Comparison of ENCODE assay signal across 34 cellular contexts in the genomic region with DNA sequence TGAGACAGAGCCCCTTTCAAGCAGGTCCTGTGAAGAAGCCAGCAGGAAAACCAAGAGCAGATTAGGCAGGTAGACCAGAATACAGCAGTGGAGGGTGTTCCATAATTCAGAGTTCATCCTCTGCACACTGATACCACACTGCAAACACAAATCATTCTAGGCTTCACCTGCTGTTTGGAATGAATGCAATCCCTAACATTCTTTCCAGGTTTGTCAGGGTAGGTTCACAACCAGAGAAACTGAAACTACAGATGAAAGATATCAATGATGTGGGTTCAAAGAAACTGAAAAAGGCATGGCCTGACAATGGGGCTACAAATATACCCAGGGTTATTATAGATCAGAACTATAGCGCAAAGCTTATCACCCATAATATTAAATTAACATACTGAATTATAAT. TPM values are rescaled to one million over a fixed set of nuclear protein-coding genes. Genes with fewer than 3 reads are reported as not detected.
"Had no signal": no experiment of that assay in that cellular context is flagged by ENCODE, and none has a peak within 500 bp of the region (broad histone marks: within the 10 kb centered on the region; RNA-seq: fewer than 3 reads in every experiment).

No MANE protein-coding gene starts in this region.

- H3K27me3 ChIP-seq: adrenal gland, body of pancreas, esophagus muscularis mucosa, foreskin keratinocyte, gastrocnemius medialis, heart left ventricle had no signal

- H3K9me3 ChIP-seq: adrenal gland, body of pancreas, esophagus muscularis mucosa, gastrocnemius medialis, heart left ventricle had no signal

- ATAC-seq: activated CD4-positive, alpha-beta T cell treated with anti-CD3 and anti-CD28 coated beads for 36 hours; activated CD8-positive, alpha-beta memory T cell treated with anti-CD3 and anti-CD28 coated beads, Interleukin-2, amount 10 ng/mL, durations not matched to agents 7 days and 5 days; activated CD8-positive, alpha-beta T cell treated with anti-CD3 and anti-CD28 coated beads, Interleukin-2, amount 10 ng/mL, durations not matched to agents 7 days and 5 days; activated naive CD8-positive, alpha-beta T cell treated with anti-CD3 and anti-CD28 coated beads, Interleukin-2, amount 50 U/mL, for 24 hours; body of pancreas; effector memory CD8-positive, alpha-beta T cell; foreskin keratinocyte; gastrocnemius medialis; heart left ventricle; T-helper 17 cell had no signal

- H3K27ac ChIP-seq: adrenal gland, body of pancreas, esophagus muscularis mucosa, foreskin keratinocyte, gastrocnemius medialis, heart left ventricle had no signal

- H3K36me3 ChIP-seq: adrenal gland, esophagus muscularis mucosa, gastrocnemius medialis, heart left ventricle had no signal

- H3K4me3 ChIP-seq: adrenal gland, body of pancreas, esophagus muscularis mucosa, gastrocnemius medialis, heart left ventricle had no signal

- DNase-seq: activated CD4-positive, alpha-beta memory T cell treated with anti-CD3 and anti-CD28 coated beads for 36 hours; activated CD4-positive, alpha-beta T cell treated with anti-CD3 and anti-CD28 coated beads for 36 hours; activated CD4-positive, alpha-beta T cell treated with anti-CD3 and anti-CD28 coated beads, Interleukin-2, amount 10 ng/mL, durations not matched to agents 24 days and 14 days; activated CD4-positive, CD25-positive, alpha-beta regulatory T cell; activated CD4-positive, CD25-positive, alpha-beta regulatory T cell treated with anti-CD3 and anti-CD28 coated beads, Interleukin-2, amount 50 U/mL, for 72 hours; activated CD8-positive, alpha-beta memory T cell treated with anti-CD3 and anti-CD28 coated beads, Interleukin-2, amount 10 ng/mL, durations not matched to agents 7 days and 5 days; activated CD8-positive, alpha-beta memory T cell treated with anti-CD3 and anti-CD28 coated beads, Interleukin-2, amount 50 U/mL, for 4 hours; activated CD8-positive, alpha-beta T cell treated with anti-CD3 and anti-CD28 coated beads, Interleukin-2, amount 10 ng/mL, durations not matched to agents 7 days and 5 days; activated effector memory CD4-positive, alpha-beta T cell treated with anti-CD3 and anti-CD28 coated beads, Interleukin-2, amount 50 U/mL, for 16 hours; activated naive CD4-positive, alpha-beta T cell treated with anti-CD3 and anti-CD28 coated beads for 36 hours; activated naive CD8-positive, alpha-beta T cell treated with anti-CD3 and anti-CD28 coated beads for 36 hours; activated naive CD8-positive, alpha-beta T cell treated with anti-CD3 and anti-CD28 coated beads, Interleukin-2, amount 50 U/mL, for 24 hours; activated T-cell treated with anti-CD3 and anti-CD28 coated beads, Interleukin-2, amount 50 U/mL, for 1 hour; activated T-cell treated with anti-CD3 and anti-CD28 coated beads, Interleukin-2, amount 50 U/mL, for 48 hours; adrenal gland; amygdala; aorta; body of pancreas; caudate nucleus; cortex of kidney; dermis blood vessel endothelial cell; effector CD4-positive, alpha-beta T cell; effector memory CD8-positive, alpha-beta T cell; erythroblast; gastrocnemius medialis; glutamatergic neuron; heart left ventricle; T-helper 17 cell; T1000 had no signal

- H3K4me1 ChIP-seq: adrenal gland, body of pancreas, esophagus muscularis mucosa, gastrocnemius medialis had no signal

RNA-seq across cellular contexts. Expression of a gene that starts 8.9 kb away (rescaled TPM):
- total RNA-seq: activated CD4-positive, alpha-beta T cell treated with anti-CD3 and anti-CD28 coated beads, Interleukin-2, amount 10 ng/mL, durations not matched to agents 24 days and 14 days; activated CD8-positive, alpha-beta memory T cell treated with anti-CD3 and anti-CD28 coated beads for 36 hours; activated CD8-positive, alpha-beta memory T cell treated with anti-CD3 and anti-CD28 coated beads, Interleukin-2, amount 10 ng/mL, durations not matched to agents 7 days and 5 days; activated CD8-positive, alpha-beta T cell treated with anti-CD3 and anti-CD28 coated beads, Interleukin-2, amount 10 ng/mL, durations not matched to agents 7 days and 5 days; activated naive CD8-positive, alpha-beta T cell treated with anti-CD3 and anti-CD28 coated beads for 36 hours; activated T-helper 1 cell treated with anti-CD3 and anti-CD28 coated beads, Interleukin-12 subunit alpha, Interleukin-12 subunit beta, Interleukin-2, Interleukin-4 antibody, amounts not matched to agents 30 ng/mL and 10 ng/mL and 1 ng/mL, durations not matched to agents 14 hours and 24 hours and 36 hours; activated T-helper 2 cell treated with anti-CD3 and anti-CD28 coated beads, Interferon-gamma antibody, Interleukin-2, Interleukin-4, amounts not matched to agents 10 μg/mL and 5 μg/mL and 100 μg/mL, durations not matched to agents 14 hours and 24 hours and 36 hours had no signal
- polyA plus RNA-seq: foreskin keratinocyte had no signal
